Comparison of ENCODE assay signal across 18 cellular contexts in the genomic region with DNA sequence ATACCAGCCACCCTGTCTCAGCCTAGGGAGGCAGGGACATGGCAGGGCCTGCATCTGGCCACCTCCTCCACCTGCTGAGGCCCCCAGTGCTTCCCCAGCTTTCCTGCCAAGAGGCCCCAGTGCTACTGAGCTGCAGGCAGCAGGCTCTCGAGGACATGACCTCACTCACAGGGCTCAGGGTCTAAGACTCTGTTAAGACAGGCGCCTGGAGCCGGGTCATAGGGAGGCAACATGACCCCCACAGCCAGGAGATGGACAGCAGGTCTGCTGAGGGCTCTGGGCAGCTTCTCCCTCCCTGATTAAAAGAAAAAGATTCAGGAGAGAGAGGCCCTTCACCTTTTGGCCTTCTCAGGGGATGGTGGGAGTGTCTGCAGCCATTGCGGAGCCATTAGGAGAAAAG. TPM values are rescaled to one million over a fixed set of nuclear protein-coding genes. Genes with fewer than 3 reads are reported as not detected.
A peak's percentile ranks its signal among the peaks of the same experiment; 100 is the strongest.
DNase-seq lines count a peak whose midpoint lies in the region; ATAC-seq and TF ChIP-seq lines count a peak whose summit lies in the region.
"Had no signal": no experiment of that assay in that cellular context is flagged by ENCODE, and none has a peak within 500 bp of the region (broad histone marks: within the 10 kb centered on the region; RNA-seq: fewer than 3 reads in every experiment).

No MANE protein-coding gene starts in this region.

- H3K27me3 ChIP-seq in CD8-positive, alpha-beta memory T cell (ENCODE audit: insufficient read depth, low read length, poor library complexity, severe bottlenecking): no peaks in the 10 kb centered on the region
- H3K27me3 ChIP-seq in naive thymus-derived CD4-positive, alpha-beta T cell (ENCODE audit: control insufficient read depth in 2 of 2, insufficient read depth in 2 of 2, low read length in 2 of 2): no peaks in the 10 kb centered on the region

- TF ChIP-seq CTCF in osteocyte (IDR thresholded peaks at IDR 0.05): no peak

- peaks cover 0 to 6% (median 5%) of the 10 kb centered on the region in 3 donors for H3K36me3 Mint-ChIP-seq in CD8-positive, alpha-beta memory T cell
- H3K36me3 Mint-ChIP-seq in activated CD8-positive, alpha-beta T cell treated with anti-CD3 and anti-CD28 coated beads, Interleukin-2, amount 10 ng/mL, durations not matched to agents 7 days and 5 days (ENCODE audit: low read depth): peaks cover 21% of the 10 kb centered on the region
- peaks cover 0 to 12% (median 4%) of the 10 kb centered on the region in 5 donors for H3K36me3 Mint-ChIP-seq in naive thymus-derived CD4-positive, alpha-beta T cell
- H3K36me3 Mint-ChIP-seq in osteocyte (ENCODE audit: unreplicated experiment): peaks cover 20% of the 10 kb centered on the region

- H3K36me3 ChIP-seq in CD8-positive, alpha-beta memory T cell (ENCODE audit: insufficient read depth, low read length): no peaks in the 10 kb centered on the region
- no peaks in the 10 kb centered on the region for H3K36me3 ChIP-seq in naive thymus-derived CD4-positive, alpha-beta T cell (ENCODE audit: control insufficient read depth in 2 of 3, insufficient read depth in 3 of 3, low read length in 3 of 3)

- intact Hi-C loops in naive thymus-derived CD4-positive, alpha-beta T cell (cut with micrococcal nuclease): loop anchor here in 1 of 2 donors (10.0 kb wide), 1 partner anchor 94 kb away; a partner anchor contains a TSS

- H3K27me3 Mint-ChIP-seq in CD8-positive, alpha-beta memory T cell: peaks cover 0 to 1% of the 10 kb centered on the region in 2 donors
- H3K27me3 Mint-ChIP-seq in activated CD8-positive, alpha-beta T cell treated with anti-CD3 and anti-CD28 coated beads, Interleukin-2, amount 10 ng/mL, durations not matched to agents 7 days and 5 days (ENCODE audit: low read depth): no peaks in the 10 kb centered on the region
- no peaks in the 10 kb centered on the region for H3K27me3 Mint-ChIP-seq in naive thymus-derived CD4-positive, alpha-beta T cell
- H3K27me3 Mint-ChIP-seq in osteocyte (ENCODE audit: unreplicated experiment): no peaks in the 10 kb centered on the region
- H3K27me3 Mint-ChIP-seq: B cell had no signal

- no peak for ATAC-seq in activated CD8-positive, alpha-beta T cell treated with anti-CD3 and anti-CD28 coated beads, Interleukin-2, amount 10 ng/mL, durations not matched to agents 7 days and 5 days
- no peak for ATAC-seq in naive thymus-derived CD4-positive, alpha-beta T cell
- ATAC-seq in GM21515 (IDR thresholded peaks at IDR 0.05; ENCODE audit: unreplicated experiment): no peak
- ATAC-seq: HepG2 had no signal

- H3K27ac Mint-ChIP-seq in CD8-positive, alpha-beta memory T cell: no peak overlapping the region
- peak overlapping the region; percentile 93 for H3K27ac Mint-ChIP-seq in activated CD8-positive, alpha-beta T cell treated with anti-CD3 and anti-CD28 coated beads, Interleukin-2, amount 10 ng/mL, durations not matched to agents 7 days and 5 days
- peak overlapping the region in 7 of 9 donors; percentile 87 to 100 (median 96) for H3K27ac Mint-ChIP-seq in naive thymus-derived CD4-positive, alpha-beta T cell
- H3K27ac Mint-ChIP-seq in osteocyte (ENCODE audit: unreplicated experiment): no peak overlapping the region
- H3K27ac Mint-ChIP-seq: B cell had no signal

- H3K4me1 Mint-ChIP-seq in CD8-positive, alpha-beta memory T cell: peaks cover 13 to 37% (median 35%) of the 10 kb centered on the region in 3 donors
- peaks cover 56% of the 10 kb centered on the region for H3K4me1 Mint-ChIP-seq in activated CD8-positive, alpha-beta T cell treated with anti-CD3 and anti-CD28 coated beads, Interleukin-2, amount 10 ng/mL, durations not matched to agents 7 days and 5 days (ENCODE audit: low read depth)
- H3K4me1 Mint-ChIP-seq in naive thymus-derived CD4-positive, alpha-beta T cell: peaks cover 30 to 80% (median 69%) of the 10 kb centered on the region in 7 donors
- peaks cover 5% of the 10 kb centered on the region for H3K4me1 Mint-ChIP-seq in osteocyte (ENCODE audit: unreplicated experiment)
- H3K4me1 Mint-ChIP-seq: B cell had no signal

- CTCF ChIA-PET in CD8-positive, alpha-beta memory T cell (lab: Charles Lee): interaction anchor here (1.1 to 2.7 kb wide), 3 partner anchors 16 to 101 kb away, joined by 3 to 9 read pairs (median 4); no protein-coding TSS in a partner anchor
- CTCF ChIA-PET in activated CD8-positive, alpha-beta T cell treated with anti-CD3 and anti-CD28 coated beads, Interleukin-2, amount 10 ng/mL, durations not matched to agents 7 days and 5 days (lab: Charles Lee): interaction anchor here (0.8 to 2.7 kb wide), 7 partner anchors 13 to 84 kb away, joined by 3 to 19 read pairs (median 5); a partner anchor contains a TSS
- CTCF ChIA-PET in naive thymus-derived CD4-positive, alpha-beta T cell (lab: Charles Lee): interaction anchor here (0.5 to 3.3 kb wide), 9 partner anchors 9 to 293 kb away, joined by 3 to 14 read pairs (median 4); no protein-coding TSS in a partner anchor

- DNase-seq in NCI-H82 (lab: John Stamatoyannopoulos, UW) (peak; percentile 12), NCI-H82 treated with DMSO at 0.1 percent for 48 hours (lab: John Stamatoyannopoulos, UW; ENCODE audit: unreplicated experiment) (no peak), osteocyte (ENCODE audit: extremely low spot score, unreplicated experiment) (no peak), MV-4-11 (lab: John Stamatoyannopoulos, UW) (no peak)
- DNase-seq in CD8-positive, alpha-beta memory T cell: no peak
- no peak for DNase-seq in activated CD8-positive, alpha-beta T cell treated with anti-CD3 and anti-CD28 coated beads, Interleukin-2, amount 10 ng/mL, durations not matched to agents 7 days and 5 days
- no peak for DNase-seq in naive thymus-derived CD4-positive, alpha-beta T cell
- DNase-seq: GOT3, NCI-H1048, NCI-H1436 treated with DMSO at 0.1 percent for 48 hours, NCI-H2029 treated with DMSO at 0.1 percent for 48 hours, NCI-H2171 treated with DMSO at 0.1 percent for 48 hours, NCI-H774 had no signal

- no peaks in the 10 kb centered on the region for H3K9me3 Mint-ChIP-seq in CD8-positive, alpha-beta memory T cell
- H3K9me3 Mint-ChIP-seq in activated CD8-positive, alpha-beta T cell treated with anti-CD3 and anti-CD28 coated beads, Interleukin-2, amount 10 ng/mL, durations not matched to agents 7 days and 5 days (ENCODE audit: insufficient read depth): no peaks in the 10 kb centered on the region
- H3K9me3 Mint-ChIP-seq in naive thymus-derived CD4-positive, alpha-beta T cell: peaks cover 0 to 4% (median 0%) of the 10 kb centered on the region in 11 donors
- H3K9me3 Mint-ChIP-seq in osteocyte (ENCODE audit: unreplicated experiment): no peaks in the 10 kb centered on the region

- H3K4me1 ChIP-seq in CD8-positive, alpha-beta memory T cell (ENCODE audit: insufficient read depth, low read length): peaks cover 65% of the 10 kb centered on the region
- peaks cover 12 to 68% of the 10 kb centered on the region in 2 donors for H3K4me1 ChIP-seq in naive thymus-derived CD4-positive, alpha-beta T cell (ENCODE audit: control insufficient read depth in 2 of 2, insufficient read depth in 2 of 2, low read length in 2 of 2)

- no peak overlapping the region for H3K4me3 Mint-ChIP-seq in CD8-positive, alpha-beta memory T cell
- no peak overlapping the region for H3K4me3 Mint-ChIP-seq in activated CD8-positive, alpha-beta T cell treated with anti-CD3 and anti-CD28 coated beads, Interleukin-2, amount 10 ng/mL, durations not matched to agents 7 days and 5 days
- H3K4me3 Mint-ChIP-seq in naive thymus-derived CD4-positive, alpha-beta T cell: peak overlapping the region in 5 of 10 donors; percentile 33 to 82 (median 70)
- no peak overlapping the region for H3K4me3 Mint-ChIP-seq in osteocyte (ENCODE audit: unreplicated experiment)
- H3K4me3 Mint-ChIP-seq: B cell had no signal

- no peaks in the 10 kb centered on the region for H3K9me3 ChIP-seq in CD8-positive, alpha-beta memory T cell (ENCODE audit: low read length)
- no peaks in the 10 kb centered on the region for H3K9me3 ChIP-seq in naive thymus-derived CD4-positive, alpha-beta T cell (ENCODE audit: control insufficient read depth in 2 of 3, low read length in 3 of 3)

- POLR2A ChIA-PET in CD8-positive, alpha-beta memory T cell (lab: Charles Lee): interaction anchor here (0.9 kb wide), 1 partner anchor 15 kb away, joined by 3 read pairs; no protein-coding TSS in a partner anchor
- POLR2A ChIA-PET in activated CD8-positive, alpha-beta T cell treated with anti-CD3 and anti-CD28 coated beads, Interleukin-2, amount 10 ng/mL, durations not matched to agents 7 days and 5 days (lab: Charles Lee): interaction anchor here (0.6 to 1.2 kb wide), 2 partner anchors 40 to 251 kb away, joined by 3 read pairs; no protein-coding TSS in a partner anchor
- POLR2A ChIA-PET in naive thymus-derived CD4-positive, alpha-beta T cell (lab: Charles Lee): interaction anchor here (0.8 to 2.9 kb wide), 11 partner anchors 9 to 80 kb away, joined by 3 to 13 read pairs (median 6); a partner anchor contains a TSS

- H3K27ac ChIP-seq in CD8-positive, alpha-beta memory T cell (ENCODE audit: low read depth, low read length): peak overlapping the region; percentile 9
- peak overlapping the region; percentile 46 for H3K27ac ChIP-seq in naive thymus-derived CD4-positive, alpha-beta T cell (ENCODE audit: low read depth, low read length)
- H3K27ac ChIP-seq: 22Rv1, KMS-11 had no signal

- H3K4me3 ChIP-seq in CD8-positive, alpha-beta memory T cell (ENCODE audit: low read length): no peak overlapping the region
- H3K4me3 ChIP-seq in naive thymus-derived CD4-positive, alpha-beta T cell (ENCODE audit: low read length): no peak overlapping the region

RNA-seq across cellular contexts. Expression of a gene that starts 23.2 kb away (rescaled TPM):
- total RNA-seq in CD8-positive, alpha-beta memory T cell: 100 to 1,000 TPM; 251 to 259 TPM
- 2.7 TPM for polyA plus RNA-seq in CD8-positive, alpha-beta memory T cell
- 100 to 1,000 TPM; 255 to 261 TPM for total RNA-seq in activated CD8-positive, alpha-beta T cell treated with anti-CD3 and anti-CD28 coated beads, Interleukin-2, amount 10 ng/mL, durations not matched to agents 7 days and 5 days
- 100 to 1,000 TPM in 2 of 5 experiments, 10 to 100 TPM in 3; 24.3 to 168 (median 59.0) TPM for total RNA-seq in naive thymus-derived CD4-positive, alpha-beta T cell
- polyA plus RNA-seq in naive thymus-derived CD4-positive, alpha-beta T cell: 1 to 10 TPM in 1 of 2 donors, under 1 TPM in 1; 0.96 to 1.5 TPM
- 134 and 136 TPM in 2 replicates for total RNA-seq in osteocyte

RNA-seq across cellular contexts. Expression of a gene that starts 55.6 kb away (rescaled TPM):
- total RNA-seq in CD8-positive, alpha-beta memory T cell: 100 to 1,000 TPM; 206 to 210 TPM
- 142 TPM for polyA plus RNA-seq in CD8-positive, alpha-beta memory T cell
- 100 to 1,000 TPM; 126 to 127 TPM for total RNA-seq in activated CD8-positive, alpha-beta T cell treated with anti-CD3 and anti-CD28 coated beads, Interleukin-2, amount 10 ng/mL, durations not matched to agents 7 days and 5 days
- 100 to 1,000 TPM; 127 to 157 (median 147) TPM for total RNA-seq in naive thymus-derived CD4-positive, alpha-beta T cell
- polyA plus RNA-seq in naive thymus-derived CD4-positive, alpha-beta T cell: 100 to 1,000 TPM in 1 of 2 donors, 10 to 100 TPM in 1; 52.9 to 110 TPM
- total RNA-seq in osteocyte: 69.3 and 73.3 TPM in 2 replicates

Comparison
In these comparisons a context has a peak if more than half of its experiments do, and no peak if none do; other contexts are left out.
1. H3K27ac Mint-ChIP-seq: peak in activated CD8-positive, alpha-beta T cell treated with anti-CD3 and anti-CD28 coated beads, Interleukin-2, amount 10 ng/mL, durations not matched to agents 7 days and 5 days (single experiment) and naive thymus-derived CD4-positive, alpha-beta T cell (7 of 9); none in CD8-positive, alpha-beta memory T cell (0 of 8) and osteocyte (single experiment).